ENCODE assay signal across 15 cellular contexts in the genomic region with DNA sequence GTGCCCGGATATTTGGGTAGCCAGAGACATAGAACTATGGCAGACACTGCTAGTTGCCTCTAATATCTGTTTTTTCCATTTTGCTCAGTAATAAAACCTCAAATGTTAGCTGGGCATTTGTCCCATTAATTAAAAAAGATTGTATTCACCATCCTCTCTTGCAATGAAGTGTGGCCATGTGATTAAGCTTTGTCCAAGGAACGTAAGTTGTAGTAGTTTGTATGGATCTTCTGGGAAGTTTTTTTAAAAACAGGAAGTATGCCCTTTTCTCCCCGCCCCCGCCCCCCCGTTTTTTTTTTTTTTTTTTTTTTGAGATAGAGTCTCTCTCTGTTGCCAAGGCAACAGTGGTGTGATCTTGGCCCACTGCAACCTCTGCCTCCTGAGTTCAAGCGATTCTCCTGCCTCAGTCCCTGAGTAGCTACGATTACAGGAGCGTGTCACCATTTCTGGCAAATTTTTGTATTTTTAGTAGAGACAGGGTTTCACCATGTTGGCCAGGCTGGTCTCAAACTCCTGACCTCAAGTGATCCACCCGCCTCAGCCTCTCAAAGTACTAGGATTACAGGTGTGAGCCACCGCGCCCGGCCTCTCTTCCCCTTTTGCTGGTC. TPM values are rescaled to one million over a fixed set of nuclear protein-coding genes. Genes with fewer than 3 reads are reported as not detected.
DNase-seq lines count a peak whose midpoint lies in the region; ATAC-seq and TF ChIP-seq lines count a peak whose summit lies in the region.
"Had no signal": no experiment of that assay in that cellular context is flagged by ENCODE, and none has a peak within 500 bp of the region (broad histone marks: within the 10 kb centered on the region; RNA-seq: fewer than 3 reads in every experiment).

No MANE protein-coding gene starts in this region.

- in situ Hi-C loops in KBM-7 (cut with MboI; ENCODE audit: low pct_unique_long_range_greater_than_20kb, low sequenced_read_pairs), result no loop called here

- H3K27ac Mint-ChIP-seq in CD8-positive, alpha-beta T cell, result no peak overlapping the region
- H3K27ac Mint-ChIP-seq in activated naive CD8-positive, alpha-beta T cell treated with anti-CD3 and anti-CD28 coated beads, Interleukin-2, amount 10 ng/mL, durations not matched to agents 7 days and 5 days, result no peak overlapping the region

- no peak overlapping the region for H3K4me3 ChIP-seq in CD8-positive, alpha-beta T cell (ENCODE audit: low read depth, low read length)
- no peak overlapping the region for H3K4me3 ChIP-seq in osteoblast (ENCODE audit: insufficient read depth, low read length)

- no peaks in the 10 kb centered on the region for H3K9me3 Mint-ChIP-seq in CD8-positive, alpha-beta T cell
- no peaks in the 10 kb centered on the region for H3K9me3 Mint-ChIP-seq in activated naive CD8-positive, alpha-beta T cell treated with anti-CD3 and anti-CD28 coated beads, Interleukin-2, amount 10 ng/mL, durations not matched to agents 7 days and 5 days
- H3K9me3 Mint-ChIP-seq: naive thymus-derived CD4-positive, alpha-beta T cell had no signal

- no peaks in the 10 kb centered on the region for H3K27me3 ChIP-seq in CD8-positive, alpha-beta T cell (ENCODE audit: insufficient read depth, low read length)
- H3K27me3 ChIP-seq in osteoblast (ENCODE audit: insufficient read depth, low read length), result peaks cover 2% of the 10 kb centered on the region

- peaks cover 23% of the 10 kb centered on the region for H3K79me2 ChIP-seq in osteoblast (ENCODE audit: insufficient read depth, low read length)

- H3K4me2 ChIP-seq in osteoblast (ENCODE audit: insufficient read depth, low read length), result no peak overlapping the region

- POLR2A ChIA-PET in CD8-positive, alpha-beta T cell (lab: Charles Lee), result interaction anchor here (1.9 kb wide), 1 partner anchor 46 kb away, joined by 7 read pairs; no protein-coding TSS in a partner anchor
- POLR2A ChIA-PET in activated naive CD8-positive, alpha-beta T cell treated with anti-CD3 and anti-CD28 coated beads, Interleukin-2, amount 10 ng/mL, durations not matched to agents 7 days and 5 days (lab: Charles Lee), result interaction anchor here (0.6 to 1.1 kb wide), 2 partner anchors 8 to 44 kb away, joined by 3 read pairs; no protein-coding TSS in a partner anchor

- H2AFZ ChIP-seq in osteoblast (ENCODE audit: low read length), result no peak overlapping the region

- H3K27me3 Mint-ChIP-seq in CD8-positive, alpha-beta T cell (ENCODE audit: low read depth), result no peaks in the 10 kb centered on the region
- H3K27me3 Mint-ChIP-seq in activated naive CD8-positive, alpha-beta T cell treated with anti-CD3 and anti-CD28 coated beads, Interleukin-2, amount 10 ng/mL, durations not matched to agents 7 days and 5 days, result peaks cover 9% of the 10 kb centered on the region

- H3K4me1 Mint-ChIP-seq in CD8-positive, alpha-beta T cell (ENCODE audit: low read depth), result peaks cover 41% of the 10 kb centered on the region
- peaks cover 29% of the 10 kb centered on the region for H3K4me1 Mint-ChIP-seq in activated naive CD8-positive, alpha-beta T cell treated with anti-CD3 and anti-CD28 coated beads, Interleukin-2, amount 10 ng/mL, durations not matched to agents 7 days and 5 days

- no peak overlapping the region for H3K27ac ChIP-seq in CD8-positive, alpha-beta T cell (ENCODE audit: low read depth, low read length)
- no peak overlapping the region for H3K27ac ChIP-seq in osteoblast (ENCODE audit: low read depth, low read length)
- H3K27ac ChIP-seq: HL-60 had no signal

- no peaks in the 10 kb centered on the region for H3K9me3 ChIP-seq in CD8-positive, alpha-beta T cell (ENCODE audit: low read length)
- H3K9me3 ChIP-seq in osteoblast (ENCODE audit: low read depth, low read length), result no peaks in the 10 kb centered on the region
- H3K9me3 ChIP-seq: thoracic aorta had no signal

- ATAC-seq in CD8-positive, alpha-beta T cell, result no peak
- ATAC-seq in activated naive CD8-positive, alpha-beta T cell treated with anti-CD3 and anti-CD28 coated beads, Interleukin-2, amount 10 ng/mL, durations not matched to agents 7 days and 5 days (ENCODE audit: low read depth), result no peak
- no peak for ATAC-seq in GM21737 (IDR thresholded peaks at IDR 0.05; ENCODE audit: unreplicated experiment)
- ATAC-seq: naive thymus-derived CD4-positive, alpha-beta T cell had no signal

- peak overlapping the region; percentile 29 for H3K4me3 Mint-ChIP-seq in CD8-positive, alpha-beta T cell
- H3K4me3 Mint-ChIP-seq in activated naive CD8-positive, alpha-beta T cell treated with anti-CD3 and anti-CD28 coated beads, Interleukin-2, amount 10 ng/mL, durations not matched to agents 7 days and 5 days, result peak overlapping the region; percentile 98

- CTCF ChIA-PET in CD8-positive, alpha-beta T cell (lab: Charles Lee), result interaction anchor here (1.0 kb wide), 1 partner anchor 41 kb away, joined by 3 read pairs; no protein-coding TSS in a partner anchor

- H3K36me3 ChIP-seq in CD8-positive, alpha-beta T cell (ENCODE audit: insufficient read depth, low read length), result no peaks in the 10 kb centered on the region
- H3K36me3 ChIP-seq in osteoblast (ENCODE audit: insufficient read depth, low read length), result no peaks in the 10 kb centered on the region
- H3K36me3 ChIP-seq: thoracic aorta had no signal

- H3K4me1 ChIP-seq in CD8-positive, alpha-beta T cell (ENCODE audit: insufficient read depth, low read length), result peaks cover 20% of the 10 kb centered on the region
- peaks cover 20% of the 10 kb centered on the region for H3K4me1 ChIP-seq in osteoblast (ENCODE audit: insufficient read depth, low read length)

- H3K36me3 Mint-ChIP-seq in CD8-positive, alpha-beta T cell, result peaks cover 6% of the 10 kb centered on the region
- H3K36me3 Mint-ChIP-seq in activated naive CD8-positive, alpha-beta T cell treated with anti-CD3 and anti-CD28 coated beads, Interleukin-2, amount 10 ng/mL, durations not matched to agents 7 days and 5 days, result peaks cover 9% of the 10 kb centered on the region

- peaks cover 2% of the 10 kb centered on the region for H4K20me1 ChIP-seq in osteoblast (ENCODE audit: insufficient read depth, low read length)

- DNase-seq in CD8-positive, alpha-beta T cell, result no peak
- DNase-seq in KBM-7 (peak; percentile 63), osteoblast (ENCODE audit: insufficient read length, low spot score, missing footprints) (peak; percentile 10)
- no peak for DNase-seq in activated naive CD8-positive, alpha-beta T cell treated with anti-CD3 and anti-CD28 coated beads, Interleukin-2, amount 10 ng/mL, durations not matched to agents 7 days and 5 days
- no peak for DNase-seq in activated effector memory CD4-positive, alpha-beta T cell treated with Interleukin-2 at 50 U/mL for 16 hours
- DNase-seq in activated CD4-positive, alpha-beta T cell treated with anti-CD3 and anti-CD28 coated beads for 1 hour, result no peak
- DNase-seq in stimulated activated CD4-positive, alpha-beta T cell treated with anti-CD3 and anti-CD28 coated beads, Interleukin-2, amount 100 ng/mL, for 48 hours, result no peak
- DNase-seq: activated CD8-positive, alpha-beta memory T cell treated with anti-CD3 and anti-CD28 coated beads, Interleukin-2, amount 50 U/mL, for 4 hours; foreskin fibroblast; NCI-H1048; NCI-H510A had no signal

- TF ChIP-seq CTCF in CD8-positive, alpha-beta T cell (IDR thresholded peaks at IDR 0.05), result no peak
- TF ChIP-seq CTCF in osteoblast (IDR thresholded peaks at IDR 0.05; ENCODE audit: extremely low read depth, low read depth, low read length), result no peak

- intact Hi-C loops in CD8-positive, alpha-beta T cell (cut with DNase I, micrococcal nuclease), result loop anchor here (2.0 to 10.0 kb wide), 10 partner anchors 41 to 1414 kb away; a partner anchor contains a TSS

RNA-seq across cellular contexts. Expression of a gene that starts 1.7 kb away (rescaled TPM):
- 10 to 100 TPM; 11.0 to 13.7 TPM for total RNA-seq in CD8-positive, alpha-beta T cell
- 10 to 100 TPM; 29.2 to 34.5 TPM for total RNA-seq in activated naive CD8-positive, alpha-beta T cell treated with anti-CD3 and anti-CD28 coated beads, Interleukin-2, amount 10 ng/mL, durations not matched to agents 7 days and 5 days
- total RNA-seq in osteoblast, result 35.8 and 56.0 TPM in 2 replicates

Comparison
In these comparisons a context has a peak if more than half of its experiments do, and no peak if none do; other contexts are left out.
1. DNase-seq: peak in KBM-7 (single experiment) and osteoblast (single experiment); none in CD8-positive, alpha-beta T cell (0 of 7), activated naive CD8-positive, alpha-beta T cell treated with anti-CD3 and anti-CD28 coated beads, Interleukin-2, amount 10 ng/mL, durations not matched to agents 7 days and 5 days (single experiment), activated effector memory CD4-positive, alpha-beta T cell treated with Interleukin-2 at 50 U/mL for 16 hours (single experiment), activated CD4-positive, alpha-beta T cell treated with anti-CD3 and anti-CD28 coated beads for 1 hour (single experiment) and stimulated activated CD4-positive, alpha-beta T cell treated with anti-CD3 and anti-CD28 coated beads, Interleukin-2, amount 100 ng/mL, for 48 hours (0 of 2).